Comparison of ENCODE assay signal across 18 cellular contexts in genomic region chr7:116477646-116478045, GRCh38. TPM values are rescaled to one million over a fixed set of nuclear protein-coding genes. Genes with fewer than 3 reads are reported as not detected.
DNase-seq lines count a peak whose midpoint lies in the region; ATAC-seq, FAIRE-seq and TF ChIP-seq lines count a peak whose summit lies in the region.
"Had no signal": no experiment of that assay in that cellular context is flagged by ENCODE, and none has a peak within 500 bp of the region (broad histone marks: within the 10 kb centered on the region; RNA-seq: fewer than 3 reads in every experiment).

No MANE protein-coding gene starts in this region.

- no peak for TF ChIP-seq RAD21 in K562 (CRISPR knock-in tag; conservative IDR thresholded peaks at IDR 0.05 in 1 of 2, IDR thresholded peaks at IDR 0.05 in 1 of 2)

- H3K9me2 ChIP-seq in Karpas-422 (replicated peaks; ENCODE audit: insufficient read depth, low read length) = 0 out of 2 replicates have a peak, but pooled peaks cover 3% of the 10 kb centered on the region

- no peaks in the 10 kb centered on the region for H3K9me1 ChIP-seq in K562 (ENCODE audit: control insufficient read depth, insufficient read depth, low read length)

- H2AFZ ChIP-seq in Karpas-422 (ENCODE audit: low read length) = no peak overlapping the region
- no peak overlapping the region for H2AFZ ChIP-seq in K562 (ENCODE audit: low read depth, low read length)
- H2AFZ ChIP-seq: GM23338 had no signal

- CTCF ChIA-PET in A673 (lab: Charles Lee) = no interaction called here
- CTCF ChIA-PET in K562 (lab: Yijun Ruan, JAX; ENCODE audit: low intra/inter-chr PET ratio) = no interaction called here

- TF ChIP-seq CTCF in A673 (conservative IDR thresholded peaks at IDR 0.05; ENCODE audit: low read depth, low read length) = no peak
- TF ChIP-seq CTCF in K562 (IDR thresholded peaks at IDR 0.05 in 2 of 3, conservative IDR thresholded peaks at IDR 0.05 in 1 of 3; ENCODE audit: insufficient read depth in 2 of 3, low read depth in 1 of 3, low read length in 3 of 3) = no peak
- no peak for TF ChIP-seq CTCF in breast epithelium (IDR thresholded peaks at IDR 0.05)
- TF ChIP-seq CTCF in kidney (IDR thresholded peaks at IDR 0.05; ENCODE audit: borderline replicate concordance, extremely low read depth, insufficient read depth) = no peak

- no peak overlapping the region for H3K9ac ChIP-seq in Karpas-422 (ENCODE audit: low read length)
- no peak overlapping the region for H3K9ac ChIP-seq in K562 (ENCODE audit: insufficient read depth in 1 of 2, low read depth in 2 of 2, low read length in 2 of 2)
- no peak overlapping the region for H3K9ac ChIP-seq in kidney (ENCODE audit: low read length in 2 of 2)

- POLR2A ChIA-PET in A673 (lab: Charles Lee; ENCODE audit: low non-redundant PET) (interaction anchor here (0.7 kb wide), 1 partner anchor 98 kb away, joined by 7 read pairs; no protein-coding TSS in a partner anchor), K562 (lab: Yijun Ruan, JAX) (interaction anchor here (1.6 kb wide), 1 partner anchor 12 kb away, joined by 3 read pairs; no protein-coding TSS in a partner anchor)

- BruUV-seq in A673 (replicated peaks; lab: Mats Ljungman, UMichigan) (no TSS peak), K562 (replicated peaks; lab: Mats Ljungman, UMichigan) (no TSS peak)

- H4K20me1 ChIP-seq in Karpas-422 (ENCODE audit: insufficient read depth, low read depth, low read length) (no peaks in the 10 kb centered on the region), K562 (replicated peaks; ENCODE audit: control insufficient read depth, insufficient read depth, low read length) (no peaks in the 10 kb centered on the region)

- H3K36me3 ChIP-seq in A673 (ENCODE audit: insufficient read depth, low read length, poor library complexity, severe bottlenecking) = peaks cover 14% of the 10 kb centered on the region
- H3K36me3 ChIP-seq in Karpas-422 (ENCODE audit: insufficient read depth, low read length) = no peaks in the 10 kb centered on the region
- H3K36me3 ChIP-seq in SJSA1 = no peaks in the 10 kb centered on the region
- no peaks in the 10 kb centered on the region for H3K36me3 ChIP-seq in K562 (ENCODE audit: control insufficient read depth, insufficient read depth, low read length)
- no peaks in the 10 kb centered on the region for H3K36me3 ChIP-seq in breast epithelium
- H3K36me3 ChIP-seq in kidney (ENCODE audit: control insufficient read depth in 1 of 2, insufficient read depth in 2 of 2, low read length in 2 of 2) = no peaks in the 10 kb centered on the region
- H3K36me3 ChIP-seq: BE2C had no signal

- no peak for TF ChIP-seq POLR2A in K562 (conservative IDR thresholded peaks at IDR 0.05)
- TF ChIP-seq POLR2A in breast epithelium (IDR thresholded peaks at IDR 0.05) = no peak

- ATAC-seq in K562 = peak; percentile 50; the same call in 1 of the 3 replicates
- no peak for ATAC-seq in HG02884 (IDR thresholded peaks at IDR 0.05; ENCODE audit: unreplicated experiment)
- ATAC-seq: GM12878, GM23338 had no signal

- in situ Hi-C loops in K562 (cut with MboI) = no loop called here

- WGBS in K562 (ENCODE audit: insufficient coverage, low coverage, missing lambda C conversion rate) = 31% methylated on average over 1 of the region's 1 CpG

- H3K79me2 ChIP-seq in Karpas-422 (ENCODE audit: low read length) (no peaks in the 10 kb centered on the region), K562 (ENCODE audit: control insufficient read depth, insufficient read depth, low read length) (no peaks in the 10 kb centered on the region)

- no peak for DNase-seq in A673 (ENCODE audit: low spot score)
- peak; percentile 7 for DNase-seq in Karpas-422
- DNase-seq in SJSA1 (ENCODE audit: low read depth in 1 of 2, low spot score in 2 of 2) = no peak
- no peak for DNase-seq in K562 (ENCODE audit: extremely low read depth in 1 of 4, low spot score in 3 of 4)
- DNase-seq in breast epithelium (ENCODE audit: low spot score in 2 of 2) = no peak
- no peak for DNase-seq in kidney
- no peak for DNase-seq in AML-193 (lab: John Stamatoyannopoulos, UW)
- DNase-seq: 8988T; BE2C; CD4-positive, alpha-beta memory T cell; DMS79; H9 had no signal

- intact Hi-C loops in A673 (cut with micrococcal nuclease; ENCODE audit: unreplicated experiment) = no loop called here
- intact Hi-C loops in K562 (cut with micrococcal nuclease) = no loop called here
- intact Hi-C loops in breast epithelium (cut with DNase I; ENCODE audit: low total_unique reads) = no loop called here
- intact Hi-C loops in kidney (cut with DNase I) = no loop called here

- no peak for FAIRE-seq in K562 (lab: Jason Lieb, UNC)
- no peak for FAIRE-seq in kidney (lab: Jason Lieb, UNC)
- FAIRE-seq: GM12878 had no signal

- H3K9me3 ChIP-seq in A673 (ENCODE audit: low read depth, low read length, poor library complexity, severe bottlenecking) (peaks cover 18% of the 10 kb centered on the region), Karpas-422 (ENCODE audit: low read length) (no peaks in the 10 kb centered on the region), SJSA1 (replicated peaks) (no peaks in the 10 kb centered on the region), K562 (replicated peaks; ENCODE audit: control insufficient read depth, insufficient read depth, low read depth, low read length) (no peaks in the 10 kb centered on the region), breast epithelium (no peaks in the 10 kb centered on the region), kidney (ENCODE audit: control insufficient read depth in 1 of 2, low read length in 2 of 2) (no peaks in the 10 kb centered on the region)
- H3K9me3 ChIP-seq: BE2C had no signal

- H3K4me3 ChIP-seq in A673 (ENCODE audit: low read depth, low read length, poor library complexity, severe bottlenecking) (no peak overlapping the region), Karpas-422 (ENCODE audit: low read length) (no peak overlapping the region), SJSA1 (no peak overlapping the region), K562 (no peak overlapping the region), breast epithelium (no peak overlapping the region), kidney (ENCODE audit: low read length in 2 of 2) (no peak overlapping the region)
- H3K4me3 ChIP-seq: GM12878, GM23338 had no signal

- H3K4me1 ChIP-seq in A673 (ENCODE audit: insufficient read depth, low read length, poor library complexity, severe bottlenecking) (peaks cover under 1% of the 10 kb centered on the region), Karpas-422 (ENCODE audit: low read length) (no peaks in the 10 kb centered on the region), SJSA1 (replicated peaks) (peaks cover 17% of the 10 kb centered on the region), K562 (replicated peaks in 1 of 2; ENCODE audit: control insufficient read depth in 2 of 2, insufficient read depth in 2 of 2, low read length in 2 of 2) (no peaks in the 10 kb centered on the region), breast epithelium (no peaks in the 10 kb centered on the region), kidney (ENCODE audit: control insufficient read depth in 1 of 2, insufficient read depth in 1 of 2, low read depth in 1 of 2, low read length in 2 of 2) (no peaks in the 10 kb centered on the region)
- H3K4me1 ChIP-seq: BE2C had no signal

- no peak overlapping the region for H3K4me2 ChIP-seq in Karpas-422 (ENCODE audit: low read depth, low read length, poor library complexity, severe bottlenecking)
- H3K4me2 ChIP-seq in K562 (ENCODE audit: insufficient read depth, low read length) = no peak overlapping the region
- H3K4me2 ChIP-seq: GM23338 had no signal

- peak overlapping the region; percentile 51 for H3K27ac ChIP-seq in A673 (ENCODE audit: low read depth, low read length, poor library complexity, severe bottlenecking)
- no peak overlapping the region for H3K27ac ChIP-seq in Karpas-422 (ENCODE audit: low read length)
- peak overlapping the region; percentile 84 for H3K27ac ChIP-seq in SJSA1
- H3K27ac ChIP-seq in K562 (ENCODE audit: extremely low read depth, low read depth, low read length) = no peak overlapping the region
- no peak overlapping the region for H3K27ac ChIP-seq in breast epithelium
- H3K27ac ChIP-seq in kidney (ENCODE audit: low read depth in 2 of 2, low read length in 2 of 2) = no peak overlapping the region
- H3K27ac ChIP-seq: C4-2B had no signal

- no peak for TF ChIP-seq EP300 in K562 (IDR thresholded peaks at IDR 0.05; ENCODE audit: low read length)

- H3K27me3 ChIP-seq in A673 (replicated peaks; ENCODE audit: insufficient read depth, low read depth, low read length, poor library complexity) (no peaks in the 10 kb centered on the region), Karpas-422 (ENCODE audit: low read length) (no peaks in the 10 kb centered on the region), SJSA1 (replicated peaks) (no peaks in the 10 kb centered on the region), K562 (ENCODE audit: control insufficient read depth in 2 of 2, insufficient read depth in 2 of 2, low read length in 2 of 2) (no peaks in the 10 kb centered on the region), breast epithelium (no peaks in the 10 kb centered on the region)
- H3K27me3 ChIP-seq: BE2C had no signal

RNA-seq across cellular contexts. Expression of gene CAV2, which starts 21.9 kb away (rescaled TPM):
- total RNA-seq in A673 (2021) (265 and 286 TPM in 2 replicates), K562 (2014; rRNA removed) (30.0 and 32.4 TPM in 2 replicates), K562 (2014; rRNA removed; fragmentation: Illumina TruSeq; extraction: Trizol) (43.0 and 50.7 TPM in 2 replicates), K562 (2015; rRNA removed; fragmentation: Illumina TruSeq; extraction: Trizol) (43.9 and 49.3 TPM in 2 replicates), K562 (2021) (36.4 and 38.3 TPM in 2 replicates), breast epithelium (100 to 1,000 TPM in 1 of 3 donors, 10 to 100 TPM in 2; 63.3 to 311 (median 97.6) TPM), kidney (50.8 TPM)
- 1.2 TPM in 1 of 2 replicates, not detected in the other for total RNA-seq in Karpas-422 (2014; rRNA removed; shearing (Covaris generic); ENCODE audit: low replicate concordance)
- total RNA-seq in SJSA1 (2014; rRNA removed; shearing (Covaris generic)) = 130 and 204 TPM in 2 replicates
- 38.0 and 48.6 TPM in 2 replicates for total RNA-seq in K562 (2011; cell fraction: chromatin; rRNA removed; ENCODE audit: low replicate concordance)
- 45.0 and 46.4 TPM in 2 replicates for total RNA-seq in K562 (2011; cell fraction: nucleolus; rRNA removed)
- total RNA-seq in K562 (2011; cell fraction: nucleoplasm; rRNA removed) = 52.1 and 67.7 TPM in 2 replicates
- polyA plus RNA-seq in K562 (2011; rRNA removed) (109 and 137 TPM in 2 replicates), K562 (2014; fragmentation: Illumina TruSeq; extraction: Trizol) (34.1 and 41.4 TPM in 2 replicates), K562 (2014; fragmentation: Nextera tagmentation; extraction: Ambion mirVana) (10 to 100 TPM; 16.1 to 16.5 TPM), K562 (2014; rRNA removed) (30.3 and 31.8 TPM in 2 replicates), kidney (ENCODE audit: insufficient read depth, low read depth, low replicate concordance) (23.1 TPM)
- polyA plus RNA-seq in K562 (2011; cell fraction: cytosol; rRNA removed) = 80.8 and 129 TPM in 2 replicates
- 57.6 and 71.3 TPM in 2 replicates for polyA plus RNA-seq in K562 (2011; cell fraction: nucleus; rRNA removed)
- polyA plus RNA-seq in K562 (2012) = 25.3 and 39.5 TPM in 2 replicates
- polyA minus RNA-seq in K562 (2011; rRNA and poly(A)+ RNA removed) = 119 and 144 TPM in 2 replicates
- 58.1 and 68.9 TPM in 2 replicates for polyA minus RNA-seq in K562 (2011; cell fraction: cytosol; rRNA and poly(A)+ RNA removed)
- polyA minus RNA-seq in K562 (2011; cell fraction: nucleus; rRNA and poly(A)+ RNA removed) = 39.6 and 59.2 TPM in 2 replicates
- total RNA-seq: G401 had no signal
- polyA plus RNA-seq: CD4-positive, alpha-beta memory T cell; IgD-negative memory B cell had no signal

RNA-seq across cellular contexts. Expression of gene CAV1, which starts 47.2 kb away (rescaled TPM):
- total RNA-seq in A673 (2021) (1,757 and 2,074 TPM in 2 replicates), K562 (2014; rRNA removed) (0.08 and 1.1 TPM in 2 replicates), K562 (2014; rRNA removed; fragmentation: Illumina TruSeq; extraction: Trizol) (0.16 and 0.29 TPM in 2 replicates), K562 (2015; rRNA removed; fragmentation: Illumina TruSeq; extraction: Trizol) (0.40 and 0.64 TPM in 2 replicates), K562 (2021) (1.0 and 1.5 TPM in 2 replicates), breast epithelium (100 to 1,000 TPM; 117 to 729 (median 154) TPM), kidney (67.2 TPM)
- not detected in 2 replicates for total RNA-seq in Karpas-422 (2014; rRNA removed; shearing (Covaris generic); ENCODE audit: low replicate concordance)
- 118 and 154 TPM in 2 replicates for total RNA-seq in SJSA1 (2014; rRNA removed; shearing (Covaris generic))
- total RNA-seq in K562 (2011; cell fraction: chromatin; rRNA removed; ENCODE audit: low replicate concordance) = 0.79 and 1.5 TPM in 2 replicates
- total RNA-seq in K562 (2011; cell fraction: nucleolus; rRNA removed) = 1.2 TPM in 1 of 2 replicates, not detected in the other
- 1.5 TPM in 1 of 2 replicates, not detected in the other for total RNA-seq in K562 (2011; cell fraction: nucleoplasm; rRNA removed)
- polyA plus RNA-seq in K562 (2011; rRNA removed) (1.5 and 2.5 TPM in 2 replicates), K562 (2014; fragmentation: Illumina TruSeq; extraction: Trizol) (0.62 and 0.86 TPM in 2 replicates), K562 (2014; fragmentation: Nextera tagmentation; extraction: Ambion mirVana) (under 1 TPM; 0.63 to 0.82 TPM), K562 (2014; rRNA removed) (0.08 and 0.49 TPM in 2 replicates), kidney (ENCODE audit: insufficient read depth, low read depth, low replicate concordance) (15.7 TPM)
- 4.8 and 4.9 TPM in 2 replicates for polyA plus RNA-seq in K562 (2011; cell fraction: cytosol; rRNA removed)
- 1.9 and 3.3 TPM in 2 replicates for polyA plus RNA-seq in K562 (2011; cell fraction: nucleus; rRNA removed)
- polyA plus RNA-seq in K562 (2012) = 0.51 and 0.55 TPM in 2 replicates
- polyA minus RNA-seq in K562 (2011; rRNA and poly(A)+ RNA removed) = 3.4 and 5.0 TPM in 2 replicates
- 0.76 and 2.1 TPM in 2 replicates for polyA minus RNA-seq in K562 (2011; cell fraction: cytosol; rRNA and poly(A)+ RNA removed)
- polyA minus RNA-seq in K562 (2011; cell fraction: nucleus; rRNA and poly(A)+ RNA removed) = 1.00 and 1.2 TPM in 2 replicates
- total RNA-seq: CD4-positive, alpha-beta memory T cell; G401 had no signal
- polyA plus RNA-seq: CD4-positive, alpha-beta memory T cell had no signal

Comparison
In these comparisons a context has a peak if more than half of its experiments do, and no peak if none do; other contexts are left out.
1. H3K27ac ChIP-seq: peak in A673 (single experiment) and SJSA1 (single experiment); none in Karpas-422 (single experiment), K562 (single experiment), breast epithelium (0 of 2) and kidney (0 of 2).
2. RNA of gene CAV2, which starts 21.9 kb away (total RNA-seq): 265 to 286 TPM in A673, 130 to 204 TPM in SJSA1, 63.3 to 311 TPM in breast epithelium, 50.8 TPM in kidney (single experiment) and 30.0 to 67.7 TPM in K562; 1.2 TPM in Karpas-422; every median in the first group is over 10 times any median in the second.
3. RNA of gene CAV1, which starts 47.2 kb away (total RNA-seq): 1,757 to 2,074 TPM in A673, 118 to 154 TPM in SJSA1, 117 to 729 TPM in breast epithelium and 67.2 TPM in kidney (single experiment); 0.08 to 1.5 TPM in K562 and not detected in Karpas-422; every median in the first group is over 10 times any median in the second.